1 cellular context compared by ENCODE assay signal in the genomic region with DNA sequence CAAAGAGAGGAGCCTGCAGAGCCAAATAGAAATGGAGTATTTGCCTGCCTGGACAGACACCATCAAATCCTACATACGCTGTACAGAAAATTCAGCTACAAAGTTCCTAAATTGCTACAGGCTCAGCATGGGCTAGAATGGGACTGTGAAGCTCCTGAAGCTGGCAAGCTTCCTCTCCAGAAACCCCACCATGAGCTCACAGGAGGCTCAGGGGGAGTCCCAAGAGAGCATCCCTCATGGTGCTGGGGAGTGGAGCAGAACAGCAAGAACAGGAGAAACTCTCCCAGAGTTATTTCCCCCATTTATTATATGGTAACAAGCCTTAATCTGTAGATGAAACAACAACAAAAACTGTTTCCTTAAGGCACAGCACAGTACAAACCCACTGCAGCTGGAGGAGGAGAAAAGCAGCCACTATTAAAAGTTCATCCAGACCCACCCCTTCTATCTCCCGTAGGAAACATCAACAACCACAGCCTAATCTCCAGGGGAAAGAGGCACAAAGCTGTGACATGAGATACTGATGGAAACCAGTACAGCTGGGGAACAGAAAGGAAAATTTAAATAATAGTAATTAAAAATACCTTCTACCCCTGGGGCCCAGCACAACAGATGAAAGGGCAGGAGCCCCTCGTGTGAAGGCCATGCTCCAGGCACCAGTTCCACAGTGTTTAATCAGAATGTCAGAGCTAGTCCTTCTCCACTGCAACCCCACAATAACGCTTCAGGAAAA.
TF ChIP-seq lines count a peak whose summit lies in the region.

No MANE protein-coding gene starts in this region.

TF ChIP-seq in GM23338, 12 proteins besides CTCF, POLR2A, EP300 and RAD21 (continued from another document):
- TF ChIP-seq, protein P1, sequence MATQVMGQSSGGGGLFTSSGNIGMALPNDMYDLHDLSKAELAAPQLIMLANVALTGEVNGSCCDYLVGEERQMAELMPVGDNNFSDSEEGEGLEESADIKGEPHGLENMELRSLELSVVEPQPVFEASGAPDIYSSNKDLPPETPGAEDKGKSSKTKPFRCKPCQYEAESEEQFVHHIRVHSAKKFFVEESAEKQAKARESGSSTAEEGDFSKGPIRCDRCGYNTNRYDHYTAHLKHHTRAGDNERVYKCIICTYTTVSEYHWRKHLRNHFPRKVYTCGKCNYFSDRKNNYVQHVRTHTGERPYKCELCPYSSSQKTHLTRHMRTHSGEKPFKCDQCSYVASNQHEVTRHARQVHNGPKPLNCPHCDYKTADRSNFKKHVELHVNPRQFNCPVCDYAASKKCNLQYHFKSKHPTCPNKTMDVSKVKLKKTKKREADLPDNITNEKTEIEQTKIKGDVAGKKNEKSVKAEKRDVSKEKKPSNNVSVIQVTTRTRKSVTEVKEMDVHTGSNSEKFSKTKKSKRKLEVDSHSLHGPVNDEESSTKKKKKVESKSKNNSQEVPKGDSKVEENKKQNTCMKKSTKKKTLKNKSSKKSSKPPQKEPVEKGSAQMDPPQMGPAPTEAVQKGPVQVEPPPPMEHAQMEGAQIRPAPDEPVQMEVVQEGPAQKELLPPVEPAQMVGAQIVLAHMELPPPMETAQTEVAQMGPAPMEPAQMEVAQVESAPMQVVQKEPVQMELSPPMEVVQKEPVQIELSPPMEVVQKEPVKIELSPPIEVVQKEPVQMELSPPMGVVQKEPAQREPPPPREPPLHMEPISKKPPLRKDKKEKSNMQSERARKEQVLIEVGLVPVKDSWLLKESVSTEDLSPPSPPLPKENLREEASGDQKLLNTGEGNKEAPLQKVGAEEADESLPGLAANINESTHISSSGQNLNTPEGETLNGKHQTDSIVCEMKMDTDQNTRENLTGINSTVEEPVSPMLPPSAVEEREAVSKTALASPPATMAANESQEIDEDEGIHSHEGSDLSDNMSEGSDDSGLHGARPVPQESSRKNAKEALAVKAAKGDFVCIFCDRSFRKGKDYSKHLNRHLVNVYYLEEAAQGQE (IDR thresholded peaks at IDR 0.05; ENCODE audit: unreplicated experiment): no peak
- TF ChIP-seq POLR2AphosphoS5 (IDR thresholded peaks at IDR 0.05; ENCODE audit: low read depth): no peak
- TF ChIP-seq, protein P2, sequence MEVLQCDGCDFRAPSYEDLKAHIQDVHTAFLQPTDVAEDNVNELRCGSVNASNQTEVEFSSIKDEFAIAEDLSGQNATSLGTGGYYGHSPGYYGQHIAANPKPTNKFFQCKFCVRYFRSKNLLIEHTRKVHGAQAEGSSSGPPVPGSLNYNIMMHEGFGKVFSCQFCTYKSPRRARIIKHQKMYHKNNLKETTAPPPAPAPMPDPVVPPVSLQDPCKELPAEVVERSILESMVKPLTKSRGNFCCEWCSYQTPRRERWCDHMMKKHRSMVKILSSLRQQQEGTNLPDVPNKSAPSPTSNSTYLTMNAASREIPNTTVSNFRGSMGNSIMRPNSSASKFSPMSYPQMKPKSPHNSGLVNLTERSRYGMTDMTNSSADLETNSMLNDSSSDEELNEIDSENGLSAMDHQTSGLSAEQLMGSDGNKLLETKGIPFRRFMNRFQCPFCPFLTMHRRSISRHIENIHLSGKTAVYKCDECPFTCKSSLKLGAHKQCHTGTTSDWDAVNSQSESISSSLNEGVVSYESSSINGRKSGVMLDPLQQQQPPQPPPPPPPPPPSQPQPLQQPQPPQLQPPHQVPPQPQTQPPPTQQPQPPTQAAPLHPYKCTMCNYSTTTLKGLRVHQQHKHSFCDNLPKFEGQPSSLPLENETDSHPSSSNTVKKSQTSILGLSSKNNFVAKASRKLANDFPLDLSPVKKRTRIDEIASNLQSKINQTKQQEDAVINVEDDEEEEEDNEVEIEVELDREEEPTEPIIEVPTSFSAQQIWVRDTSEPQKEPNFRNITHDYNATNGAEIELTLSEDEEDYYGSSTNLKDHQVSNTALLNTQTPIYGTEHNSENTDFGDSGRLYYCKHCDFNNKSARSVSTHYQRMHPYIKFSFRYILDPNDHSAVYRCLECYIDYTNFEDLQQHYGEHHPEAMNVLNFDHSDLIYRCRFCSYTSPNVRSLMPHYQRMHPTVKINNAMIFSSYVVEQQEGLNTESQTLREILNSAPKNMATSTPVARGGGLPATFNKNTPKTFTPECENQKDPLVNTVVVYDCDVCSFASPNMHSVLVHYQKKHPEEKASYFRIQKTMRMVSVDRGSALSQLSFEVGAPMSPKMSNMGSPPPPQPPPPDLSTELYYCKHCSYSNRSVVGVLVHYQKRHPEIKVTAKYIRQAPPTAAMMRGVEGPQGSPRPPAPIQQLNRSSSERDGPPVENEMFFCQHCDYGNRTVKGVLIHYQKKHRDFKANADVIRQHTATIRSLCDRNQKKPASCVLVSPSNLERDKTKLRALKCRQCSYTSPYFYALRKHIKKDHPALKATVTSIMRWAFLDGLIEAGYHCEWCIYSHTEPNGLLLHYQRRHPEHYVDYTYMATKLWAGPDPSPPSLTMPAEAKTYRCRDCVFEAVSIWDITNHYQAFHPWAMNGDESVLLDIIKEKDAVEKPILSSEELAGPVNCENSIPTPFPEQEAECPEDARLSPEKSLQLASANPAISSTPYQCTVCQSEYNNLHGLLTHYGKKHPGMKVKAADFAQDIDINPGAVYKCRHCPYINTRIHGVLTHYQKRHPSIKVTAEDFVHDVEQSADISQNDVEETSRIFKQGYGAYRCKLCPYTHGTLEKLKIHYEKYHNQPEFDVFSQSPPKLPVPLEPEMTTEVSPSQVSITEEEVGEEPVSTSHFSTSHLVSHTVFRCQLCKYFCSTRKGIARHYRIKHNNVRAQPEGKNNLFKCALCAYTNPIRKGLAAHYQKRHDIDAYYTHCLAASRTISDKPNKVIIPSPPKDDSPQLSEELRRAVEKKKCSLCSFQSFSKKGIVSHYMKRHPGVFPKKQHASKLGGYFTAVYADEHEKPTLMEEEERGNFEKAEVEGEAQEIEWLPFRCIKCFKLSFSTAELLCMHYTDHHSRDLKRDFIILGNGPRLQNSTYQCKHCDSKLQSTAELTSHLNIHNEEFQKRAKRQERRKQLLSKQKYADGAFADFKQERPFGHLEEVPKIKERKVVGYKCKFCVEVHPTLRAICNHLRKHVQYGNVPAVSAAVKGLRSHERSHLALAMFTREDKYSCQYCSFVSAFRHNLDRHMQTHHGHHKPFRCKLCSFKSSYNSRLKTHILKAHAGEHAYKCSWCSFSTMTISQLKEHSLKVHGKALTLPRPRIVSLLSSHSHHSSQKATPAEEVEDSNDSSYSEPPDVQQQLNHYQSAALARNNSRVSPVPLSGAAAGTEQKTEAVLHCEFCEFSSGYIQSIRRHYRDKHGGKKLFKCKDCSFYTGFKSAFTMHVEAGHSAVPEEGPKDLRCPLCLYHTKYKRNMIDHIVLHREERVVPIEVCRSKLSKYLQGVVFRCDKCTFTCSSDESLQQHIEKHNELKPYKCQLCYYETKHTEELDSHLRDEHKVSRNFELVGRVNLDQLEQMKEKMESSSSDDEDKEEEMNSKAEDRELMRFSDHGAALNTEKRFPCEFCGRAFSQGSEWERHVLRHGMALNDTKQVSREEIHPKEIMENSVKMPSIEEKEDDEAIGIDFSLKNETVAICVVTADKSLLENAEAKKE (CRISPR knock-in tag; IDR thresholded peaks at IDR 0.05): no peak
- no peak for TF ChIP-seq ZNF114 (CRISPR knock-in tag; IDR thresholded peaks at IDR 0.05)
- TF ChIP-seq NANOG (IDR thresholded peaks at IDR 0.05; ENCODE audit: borderline replicate concordance): no peak
- TF ChIP-seq, protein P3, sequence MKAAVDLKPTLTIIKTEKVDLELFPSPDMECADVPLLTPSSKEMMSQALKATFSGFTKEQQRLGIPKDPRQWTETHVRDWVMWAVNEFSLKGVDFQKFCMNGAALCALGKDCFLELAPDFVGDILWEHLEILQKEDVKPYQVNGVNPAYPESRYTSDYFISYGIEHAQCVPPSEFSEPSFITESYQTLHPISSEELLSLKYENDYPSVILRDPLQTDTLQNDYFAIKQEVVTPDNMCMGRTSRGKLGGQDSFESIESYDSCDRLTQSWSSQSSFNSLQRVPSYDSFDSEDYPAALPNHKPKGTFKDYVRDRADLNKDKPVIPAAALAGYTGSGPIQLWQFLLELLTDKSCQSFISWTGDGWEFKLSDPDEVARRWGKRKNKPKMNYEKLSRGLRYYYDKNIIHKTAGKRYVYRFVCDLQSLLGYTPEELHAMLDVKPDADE (IDR thresholded peaks at IDR 0.05): no peak
- no peak for TF ChIP-seq EZH2 (IDR thresholded peaks at IDR 0.05; ENCODE audit: low read depth, unreplicated experiment)
- TF ChIP-seq ZNF331 (CRISPR knock-in tag; IDR thresholded peaks at IDR 0.05; ENCODE audit: low read depth): no peak
- no peak for TF ChIP-seq CREB1 (CRISPR knock-in tag; IDR thresholded peaks at IDR 0.05; ENCODE audit: low read depth)
- TF ChIP-seq STAT1 (IDR thresholded peaks at IDR 0.05; ENCODE audit: unreplicated experiment): no peak
